Comparison of ENCODE assay signal across 17 cellular contexts in genomic region chr14:33280646-33281045, GRCh38.
DNase-seq lines count a peak whose midpoint lies in the region; ATAC-seq lines count a peak whose summit lies in the region.
"Had no signal": no experiment of that assay in that cellular context is flagged by ENCODE, and none has a peak within 500 bp of the region (broad histone marks: within the 10 kb centered on the region; RNA-seq: fewer than 3 reads in every experiment).

No MANE protein-coding gene starts in this region.

- H3K27ac Mint-ChIP-seq in activated naive CD4-positive, alpha-beta T cell treated with anti-CD3 and anti-CD28 coated beads for 36 hours, result no peak overlapping the region
- H3K27ac Mint-ChIP-seq: B cell; endodermal cell; stimulated activated memory B cell treated with anti-CD40 and anti-IgM and Interleukin-4, amounts not matched to agents 10 μg/mL and 1 μg/mL and 100 μg/mL, for 72 hours had no signal

- in situ Hi-C loops in G401 (cut with HindIII; ENCODE audit: low sequenced_read_pairs), result no loop called here

- no peaks in the 10 kb centered on the region for H3K36me3 Mint-ChIP-seq in activated naive CD4-positive, alpha-beta T cell treated with anti-CD3 and anti-CD28 coated beads for 36 hours (ENCODE audit: low read depth)
- H3K36me3 Mint-ChIP-seq: stimulated activated memory B cell treated with anti-CD40 and anti-IgM and Interleukin-4, amounts not matched to agents 10 μg/mL and 1 μg/mL and 100 μg/mL, for 72 hours had no signal

- peaks cover 13% of the 10 kb centered on the region for H3K4me1 ChIP-seq in adipocyte (ENCODE audit: control insufficient read depth, insufficient read depth, low read length)
- H3K4me1 ChIP-seq in aorta (ENCODE audit: control insufficient read depth in 1 of 2, insufficient read depth in 2 of 2, low read length in 2 of 2), result no peaks in the 10 kb centered on the region

- DNase-seq in AG08395 (ENCODE audit: low spot score) (peak; percentile 26), HPDE6-E6E7 (ENCODE audit: extremely low spot score) (peak; percentile 2), adipocyte (ENCODE audit: low read depth) (peak; percentile 3), iris pigment epithelial cell (ENCODE audit: low read depth) (peak; percentile 58), aorta (no peak), GDM1 (lab: John Stamatoyannopoulos, UW) (no peak), G401 (ENCODE audit: low spot score) (no peak)
- no peak for DNase-seq in activated naive CD4-positive, alpha-beta T cell treated with anti-CD3 and anti-CD28 coated beads for 36 hours
- DNase-seq: activated naive CD4-positive, alpha-beta T cell treated with anti-CD3 and anti-CD28 coated beads, Interleukin-2, amount 50 U/mL, for 16 hours; central memory CD4-positive, alpha-beta T cell; endodermal cell; midbrain; NCI-H446 treated with DMSO at 0.1 percent for 48 hours had no signal

- WGBS in aorta, 2 donors, result 66 to 79% methylated on average over 3 of the region's 3 CpGs

- H3K4me3 Mint-ChIP-seq in activated naive CD4-positive, alpha-beta T cell treated with anti-CD3 and anti-CD28 coated beads for 36 hours, result no peak overlapping the region
- H3K4me3 Mint-ChIP-seq: B cell; endodermal cell; stimulated activated memory B cell treated with anti-CD40 and anti-IgM and Interleukin-4, amounts not matched to agents 10 μg/mL and 1 μg/mL and 100 μg/mL, for 72 hours had no signal

- no peak overlapping the region for H3K27ac ChIP-seq in aorta (ENCODE audit: low read depth in 1 of 2, low read length in 2 of 2)
- H3K27ac ChIP-seq: neutrophil had no signal

- H3K36me3 ChIP-seq in adipocyte (ENCODE audit: control insufficient read depth, insufficient read depth, low read length, severe bottlenecking) (no peaks in the 10 kb centered on the region), aorta (ENCODE audit: control insufficient read depth in 1 of 2, insufficient read depth in 2 of 2, low read length in 1 of 2) (no peaks in the 10 kb centered on the region)
- H3K36me3 ChIP-seq: neutrophil had no signal

- no peaks in the 10 kb centered on the region for H3K4me1 Mint-ChIP-seq in activated naive CD4-positive, alpha-beta T cell treated with anti-CD3 and anti-CD28 coated beads for 36 hours (ENCODE audit: low read depth)
- H3K4me1 Mint-ChIP-seq: B cell; endodermal cell; stimulated activated memory B cell treated with anti-CD40 and anti-IgM and Interleukin-4, amounts not matched to agents 10 μg/mL and 1 μg/mL and 100 μg/mL, for 72 hours had no signal

- CTCF ChIA-PET in activated naive CD4-positive, alpha-beta T cell treated with anti-CD3 and anti-CD28 coated beads for 36 hours (lab: Charles Lee), result no interaction called here

- H3K27me3 Mint-ChIP-seq in activated naive CD4-positive, alpha-beta T cell treated with anti-CD3 and anti-CD28 coated beads for 36 hours (ENCODE audit: low read depth), result no peaks in the 10 kb centered on the region
- H3K27me3 Mint-ChIP-seq: B cell; stimulated activated memory B cell treated with anti-CD40 and anti-IgM and Interleukin-4, amounts not matched to agents 10 μg/mL and 1 μg/mL and 100 μg/mL, for 72 hours had no signal

- H3K9me3 ChIP-seq in adipocyte (ENCODE audit: control insufficient read depth, low read length), result no peaks in the 10 kb centered on the region
- H3K9me3 ChIP-seq in aorta (ENCODE audit: control insufficient read depth, low read length), result no peaks in the 10 kb centered on the region
- H3K9me3 ChIP-seq: neutrophil had no signal

- intact Hi-C loops in activated naive CD4-positive, alpha-beta T cell treated with anti-CD3 and anti-CD28 coated beads for 36 hours (cut with micrococcal nuclease), result no loop called here
- intact Hi-C loops in aorta (cut with DNase I), result no loop called here

- H3K4me3 ChIP-seq in adipocyte (ENCODE audit: low read length) (no peak overlapping the region), aorta (ENCODE audit: low read length in 2 of 2) (no peak overlapping the region)

- H3K9ac ChIP-seq in adipocyte (ENCODE audit: low read length), result no peak overlapping the region

- no peaks in the 10 kb centered on the region for H3K9me3 Mint-ChIP-seq in activated naive CD4-positive, alpha-beta T cell treated with anti-CD3 and anti-CD28 coated beads for 36 hours
- H3K9me3 Mint-ChIP-seq: endodermal cell had no signal

- ATAC-seq in aorta (ENCODE audit: low FRiP score), result no peak
- ATAC-seq: HCT116; stimulated activated memory B cell treated with anti-CD40 and anti-IgM and Interleukin-4, amounts not matched to agents 10 μg/mL and 1 μg/mL and 100 μg/mL, for 72 hours had no signal

- H3K27me3 ChIP-seq in adipocyte (replicated peaks; ENCODE audit: control insufficient read depth, insufficient read depth, low read length), result no peaks in the 10 kb centered on the region
- no peaks in the 10 kb centered on the region for H3K27me3 ChIP-seq in aorta (ENCODE audit: control insufficient read depth in 1 of 2, insufficient read depth in 2 of 2, low read length in 1 of 2)
- H3K27me3 ChIP-seq: neutrophil had no signal

Comparison
In these comparisons a context has a peak if more than half of its experiments do, and no peak if none do; other contexts are left out.
1. DNase-seq: peak in AG08395 (single experiment), HPDE6-E6E7 (single experiment), adipocyte (single experiment) and iris pigment epithelial cell (single experiment); none in activated naive CD4-positive, alpha-beta T cell treated with anti-CD3 and anti-CD28 coated beads for 36 hours (single experiment), aorta (0 of 2), GDM1 (single experiment) and G401 (single experiment).